In the genomic region with DNA sequence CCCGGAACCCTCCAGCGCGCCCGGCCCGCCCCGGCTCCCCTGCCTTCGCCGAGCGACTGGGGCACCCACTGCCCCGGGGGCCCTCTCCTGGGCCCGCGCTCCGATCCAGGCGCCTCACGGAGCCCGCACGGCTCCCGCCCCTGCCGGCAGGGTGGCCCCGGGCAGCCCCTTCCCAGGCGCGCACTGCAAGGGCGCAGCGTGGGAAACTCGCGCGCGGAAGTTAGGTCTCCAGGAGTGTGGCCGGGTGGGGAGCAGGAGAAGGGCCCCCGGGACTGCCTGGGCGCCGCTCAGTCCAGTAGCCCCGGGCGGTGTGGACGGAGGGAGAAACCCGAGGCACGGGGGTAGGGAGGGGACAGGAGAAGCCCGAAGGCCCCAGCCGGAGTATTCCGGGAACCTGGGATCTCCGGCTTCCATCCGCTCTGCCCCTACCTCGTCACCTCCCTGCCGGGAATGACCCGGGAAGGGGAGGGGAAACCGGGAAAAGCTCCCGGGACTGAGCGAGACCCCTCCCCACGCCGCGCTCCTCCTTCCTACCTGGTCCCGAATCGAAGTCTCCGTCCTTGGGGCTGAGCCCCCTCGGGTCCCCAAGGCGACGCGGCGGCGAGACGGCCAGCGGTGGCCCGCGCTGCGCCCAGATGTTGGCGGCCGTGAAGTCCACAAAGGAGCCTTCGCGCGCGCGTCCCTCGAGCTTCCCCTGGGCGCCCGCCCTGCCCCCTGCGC, we compare ENCODE assay signal across 8 cellular contexts. TPM values are rescaled to one million over a fixed set of nuclear protein-coding genes. Genes with fewer than 3 reads are reported as not detected.
DNase-seq lines count a peak whose midpoint lies in the region; ATAC-seq and TF ChIP-seq lines count a peak whose summit lies in the region.

No MANE protein-coding gene starts in this region.

- H3K27ac ChIP-seq in CD8-positive, alpha-beta memory T cell (ENCODE audit: low read depth, low read length) = peak overlapping the region; percentile 86
- H3K27ac ChIP-seq in cardiac muscle cell = peak overlapping the region; percentile 97
- peak overlapping the region; percentile 82 for H3K27ac ChIP-seq in psoas muscle

- H3K36me3 Mint-ChIP-seq in CD8-positive, alpha-beta memory T cell = peaks cover 0 to 15% (median 0%) of the 10 kb centered on the region in 3 donors
- peaks cover 50% of the 10 kb centered on the region for H3K36me3 Mint-ChIP-seq in activated T-helper 17 cell treated with anti-CD3 and anti-CD28 coated beads, Interleukin-2, amount 50 U/mL, for 72 hours (ENCODE audit: low read depth)

- no peak for TF ChIP-seq CTCF in cardiac muscle cell (IDR thresholded peaks at IDR 0.05; ENCODE audit: low read depth, low read length)
- TF ChIP-seq CTCF in psoas muscle (IDR thresholded peaks at IDR 0.05) = no peak

- H3K27ac Mint-ChIP-seq in CD8-positive, alpha-beta memory T cell = peak overlapping the region in 6 of 8 donors; percentile 70 to 97 (median 74)
- H3K27ac Mint-ChIP-seq in activated T-helper 17 cell treated with anti-CD3 and anti-CD28 coated beads, Interleukin-2, amount 50 U/mL, for 72 hours = no peak overlapping the region

- no peaks in the 10 kb centered on the region for H3K9me3 Mint-ChIP-seq in CD8-positive, alpha-beta memory T cell
- H3K9me3 Mint-ChIP-seq in activated T-helper 17 cell treated with anti-CD3 and anti-CD28 coated beads, Interleukin-2, amount 50 U/mL, for 72 hours = no peaks in the 10 kb centered on the region

- ATAC-seq in HG02970 (IDR thresholded peaks at IDR 0.05; ENCODE audit: low FRiP score, unreplicated experiment) (peak; percentile 4), psoas muscle (peak in 3 of 4 donors; percentile 8 to 12 (median 11)), GM21717 (IDR thresholded peaks at IDR 0.05; ENCODE audit: unreplicated experiment) (no peak)
- no peak for ATAC-seq in activated T-helper 17 cell treated with anti-CD3 and anti-CD28 coated beads, Interleukin-2, amount 50 U/mL, for 72 hours (replicated peaks)

- WGBS in psoas muscle, 3 donors = 7 to 22% (median 8%) methylated on average over 50 to 76 of the region's 76 CpGs

- POLR2A ChIA-PET in CD8-positive, alpha-beta memory T cell (lab: Charles Lee) = interaction anchor here (1.3 kb wide), 2 partner anchors 15 to 25 kb away, joined by 3 to 5 read pairs; no protein-coding TSS in a partner anchor

- peak overlapping the region; percentile 76 to 90 (median 81) for H3K4me3 Mint-ChIP-seq in CD8-positive, alpha-beta memory T cell
- peak overlapping the region; percentile 82 for H3K4me3 Mint-ChIP-seq in activated T-helper 17 cell treated with anti-CD3 and anti-CD28 coated beads, Interleukin-2, amount 50 U/mL, for 72 hours

- intact Hi-C loops in psoas muscle (cut with DNase I) = no loop called here

- peaks cover 47% of the 10 kb centered on the region for H3K4me1 ChIP-seq in CD8-positive, alpha-beta memory T cell (ENCODE audit: insufficient read depth, low read length)
- H3K4me1 ChIP-seq in cardiac muscle cell (ENCODE audit: low read depth) (peaks cover 49% of the 10 kb centered on the region), psoas muscle (peaks cover 23% of the 10 kb centered on the region)

- DNase-seq in CD8-positive, alpha-beta memory T cell = peak in 2 of 5 donors; percentile 26 to 39
- DNase-seq in cardiac muscle cell (ENCODE audit: low read depth in 1 of 2, low spot score in 1 of 2) (peak; percentile 42 to 67), psoas muscle (peak; percentile 58 to 68), occipital lobe (lab: John Stamatoyannopoulos, UW) (no peak), NCI-H146 (lab: John Stamatoyannopoulos, UW) (no peak)

- no peaks in the 10 kb centered on the region for H3K9me3 ChIP-seq in CD8-positive, alpha-beta memory T cell (ENCODE audit: low read length)
- H3K9me3 ChIP-seq in cardiac muscle cell (ENCODE audit: low read depth) (no peaks in the 10 kb centered on the region), psoas muscle (no peaks in the 10 kb centered on the region)

- CTCF ChIA-PET in CD8-positive, alpha-beta memory T cell (lab: Charles Lee) = interaction anchor here (0.9 to 3.7 kb wide), 10 partner anchors 13 to 109 kb away, joined by 3 to 27 read pairs (median 4); no protein-coding TSS in a partner anchor

- H3K4me3 ChIP-seq in CD8-positive, alpha-beta memory T cell (ENCODE audit: low read length) = peak overlapping the region; percentile 90
- H3K4me3 ChIP-seq in cardiac muscle cell (peak overlapping the region; percentile 86), psoas muscle (peak overlapping the region; percentile 96)

- H3K27me3 Mint-ChIP-seq in CD8-positive, alpha-beta memory T cell = no peaks in the 10 kb centered on the region
- H3K27me3 Mint-ChIP-seq in activated T-helper 17 cell treated with anti-CD3 and anti-CD28 coated beads, Interleukin-2, amount 50 U/mL, for 72 hours = peaks cover 2% of the 10 kb centered on the region

- peaks cover 15% of the 10 kb centered on the region for H3K36me3 ChIP-seq in CD8-positive, alpha-beta memory T cell (ENCODE audit: insufficient read depth, low read length)
- no peaks in the 10 kb centered on the region for H3K36me3 ChIP-seq in cardiac muscle cell
- peaks cover 0 to 31% of the 10 kb centered on the region in 2 donors for H3K36me3 ChIP-seq in psoas muscle (ENCODE audit: insufficient read depth in 1 of 2, low read depth in 1 of 2)

- no peaks in the 10 kb centered on the region for H3K27me3 ChIP-seq in CD8-positive, alpha-beta memory T cell (ENCODE audit: insufficient read depth, low read length, poor library complexity, severe bottlenecking)
- no peaks in the 10 kb centered on the region for H3K27me3 ChIP-seq in cardiac muscle cell
- no peaks in the 10 kb centered on the region for H3K27me3 ChIP-seq in psoas muscle (ENCODE audit: insufficient read depth in 3 of 3, low read length in 2 of 3)

- H3K4me1 Mint-ChIP-seq in CD8-positive, alpha-beta memory T cell = peaks cover 40 to 55% (median 41%) of the 10 kb centered on the region in 3 donors
- peaks cover 15% of the 10 kb centered on the region for H3K4me1 Mint-ChIP-seq in activated T-helper 17 cell treated with anti-CD3 and anti-CD28 coated beads, Interleukin-2, amount 50 U/mL, for 72 hours

RNA-seq across cellular contexts. Expression of gene SOCS3, which starts 0.5 kb away (rescaled TPM):
- 10 to 100 TPM; 26.9 to 27.4 TPM for total RNA-seq in CD8-positive, alpha-beta memory T cell
- polyA plus RNA-seq in CD8-positive, alpha-beta memory T cell = 38.9 TPM
- 100 to 1,000 TPM; 129 to 175 TPM for total RNA-seq in activated T-helper 17 cell treated with anti-CD3 and anti-CD28 coated beads, Interleukin-2, amount 50 U/mL, for 72 hours
- total RNA-seq in cardiac muscle cell = 51.7 and 59.0 TPM in 2 replicates
- 33.3 and 45.5 TPM in 2 replicates for polyA plus RNA-seq in cardiac muscle cell
- total RNA-seq in psoas muscle = 10 to 100 TPM in 3 of 4 donors, 1 to 10 TPM in 1; 8.5 to 43.5 (median 23.6) TPM
- polyA plus RNA-seq in psoas muscle = 10 to 100 TPM in 1 of 3 donors, 1 to 10 TPM in 2; 5.3 to 24.4 (median 7.5) TPM
- total RNA-seq in occipital lobe = 8.3 TPM

RNA-seq across cellular contexts. Expression of gene PGS1, which starts 19.1 kb away (rescaled TPM):
- 10 to 100 TPM; 48.2 to 51.5 TPM for total RNA-seq in CD8-positive, alpha-beta memory T cell
- 31.5 TPM for polyA plus RNA-seq in CD8-positive, alpha-beta memory T cell
- total RNA-seq in activated T-helper 17 cell treated with anti-CD3 and anti-CD28 coated beads, Interleukin-2, amount 50 U/mL, for 72 hours = 100 to 1,000 TPM in 1 of 2 donors, 10 to 100 TPM in 1; 76.1 to 101 TPM
- total RNA-seq in cardiac muscle cell = 52.5 and 64.7 TPM in 2 replicates
- polyA plus RNA-seq in cardiac muscle cell = 46.7 and 50.7 TPM in 2 replicates
- total RNA-seq in psoas muscle = 10 to 100 TPM; 15.0 to 24.2 (median 20.3) TPM
- polyA plus RNA-seq in psoas muscle = 10 to 100 TPM; 10.2 to 16.3 (median 15.5) TPM
- total RNA-seq in occipital lobe = 39.0 TPM

Comparison
In these comparisons a context has a peak if more than half of its experiments do, and no peak if none do; other contexts are left out.
1. DNase-seq: peak in cardiac muscle cell (2 of 2) and psoas muscle (2 of 2); none in occipital lobe (single experiment) and NCI-H146 (single experiment).
2. ATAC-seq: peak in HG02970 (single experiment) and psoas muscle (3 of 4); none in activated T-helper 17 cell treated with anti-CD3 and anti-CD28 coated beads, Interleukin-2, amount 50 U/mL, for 72 hours (single experiment) and GM21717 (single experiment).
3. Peak in every context shown above with its lines, with median percentiles within 50 percentile points of each other: H3K27ac ChIP-seq and H3K4me3 ChIP-seq.